Comparison of ENCODE assay signal across 17 cellular contexts in the genomic region with DNA sequence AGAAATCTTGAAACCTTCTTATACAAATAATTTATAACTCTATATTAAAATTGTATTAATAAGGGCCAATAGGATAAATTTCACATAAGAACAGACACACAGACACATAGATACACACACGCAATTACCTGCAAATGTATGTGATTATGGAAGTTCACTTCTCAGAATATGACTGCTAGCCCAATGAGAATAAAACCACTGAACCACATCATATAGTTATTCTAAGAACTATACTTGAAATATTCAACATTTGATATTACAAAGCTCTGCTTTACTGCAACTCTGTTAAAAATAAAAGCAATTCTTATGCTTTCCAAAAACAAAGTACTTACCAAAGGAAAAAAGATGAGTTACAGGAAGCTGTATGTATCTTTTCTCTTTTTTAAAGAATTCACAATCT. TPM values are rescaled to one million over a fixed set of nuclear protein-coding genes. Genes with fewer than 3 reads are reported as not detected.
DNase-seq lines count a peak whose midpoint lies in the region; ATAC-seq and FAIRE-seq lines count a peak whose summit lies in the region.
"Had no signal": no experiment of that assay in that cellular context is flagged by ENCODE, and none has a peak within 500 bp of the region (broad histone marks: within the 10 kb centered on the region; RNA-seq: fewer than 3 reads in every experiment).

No MANE protein-coding gene starts in this region.

- ATAC-seq in activated CD4-positive, CD25-positive, alpha-beta regulatory T cell treated with anti-CD3 and anti-CD28 coated beads, Interleukin-2, amount 50 U/mL, for 24 hours: peak; percentile 44 to 62
- ATAC-seq in activated naive CD4-positive, alpha-beta T cell treated with anti-CD3 and anti-CD28 coated beads, Interleukin-2, amount 50 U/mL, for 72 hours: peak; percentile 37 to 93
- peak; percentile 97 for ATAC-seq in stimulated activated naive CD8-positive, alpha-beta T cell treated with anti-CD3 and anti-CD28 coated beads, Interleukin-15, amount 100 ng/mL, for 72 hours
- ATAC-seq: CD8-positive, alpha-beta T cell had no signal

- CTCF ChIA-PET in activated naive CD4-positive, alpha-beta T cell treated with anti-CD3 and anti-CD28 coated beads, Interleukin-2, amount 10 ng/mL, durations not matched to agents 7 days and 5 days (lab: Charles Lee): no interaction called here

- no peak for DNase-seq in activated CD4-positive, CD25-positive, alpha-beta regulatory T cell (lab: John Stamatoyannopoulos, UW)
- DNase-seq in activated naive CD4-positive, alpha-beta T cell treated with anti-CD3 and anti-CD28 coated beads, Interleukin-2, amount 50 U/mL, for 72 hours (ENCODE audit: low spot score in 2 of 2): no peak
- no peak for DNase-seq in activated naive CD4-positive, alpha-beta T cell treated with anti-CD3 and anti-CD28 coated beads, Interleukin-2, amount 10 ng/mL, durations not matched to agents 7 days and 5 days
- no peak for DNase-seq in stimulated activated naive CD8-positive, alpha-beta T cell treated with anti-CD3 and anti-CD28 coated beads, Interleukin-15, amount 100 ng/mL, for 72 hours
- no peak for DNase-seq in NCI-H510A (lab: John Stamatoyannopoulos, UW)
- DNase-seq in NK-92 treated with Interleukin-12 subunit alpha and Interleukin-12 subunit beta, amount 100 ng/mL, for 24 hours (lab: John Stamatoyannopoulos, UW): no peak
- DNase-seq: CD8-positive, alpha-beta T cell; COR-L47; DMS153; DMS79 treated with DMSO at 0.1 percent for 48 hours; GDM1; GOT3; H9 had no signal

- peak; percentile 33 for FAIRE-seq in colon (lab: Jason Lieb, UNC)
- FAIRE-seq: GM12892 had no signal

- peaks cover 48% of the 10 kb centered on the region for H3K4me1 Mint-ChIP-seq in activated naive CD4-positive, alpha-beta T cell treated with anti-CD3 and anti-CD28 coated beads, Interleukin-2, amount 10 ng/mL, durations not matched to agents 7 days and 5 days
- H3K4me1 Mint-ChIP-seq in stimulated activated naive CD8-positive, alpha-beta T cell treated with anti-CD3 and anti-CD28 coated beads, Interleukin-15, amount 100 ng/mL, for 72 hours: peaks cover 13% of the 10 kb centered on the region
- H3K4me1 Mint-ChIP-seq: CD14-positive monocyte, H9 had no signal

- H3K4me3 Mint-ChIP-seq in activated naive CD4-positive, alpha-beta T cell treated with anti-CD3 and anti-CD28 coated beads, Interleukin-2, amount 10 ng/mL, durations not matched to agents 7 days and 5 days: no peak overlapping the region
- H3K4me3 Mint-ChIP-seq in stimulated activated naive CD8-positive, alpha-beta T cell treated with anti-CD3 and anti-CD28 coated beads, Interleukin-15, amount 100 ng/mL, for 72 hours: no peak overlapping the region
- H3K4me3 Mint-ChIP-seq: CD14-positive monocyte; CD8-positive, alpha-beta T cell; H9 had no signal

- H3K9me3 Mint-ChIP-seq in activated naive CD4-positive, alpha-beta T cell treated with anti-CD3 and anti-CD28 coated beads, Interleukin-2, amount 50 U/mL, for 72 hours: no peaks in the 10 kb centered on the region
- H3K9me3 Mint-ChIP-seq in activated naive CD4-positive, alpha-beta T cell treated with anti-CD3 and anti-CD28 coated beads, Interleukin-2, amount 10 ng/mL, durations not matched to agents 7 days and 5 days: no peaks in the 10 kb centered on the region
- H3K9me3 Mint-ChIP-seq in stimulated activated naive CD8-positive, alpha-beta T cell treated with anti-CD3 and anti-CD28 coated beads, Interleukin-15, amount 100 ng/mL, for 72 hours: no peaks in the 10 kb centered on the region
- H3K9me3 Mint-ChIP-seq: CD14-positive monocyte; CD8-positive, alpha-beta T cell; H9 had no signal

- peak overlapping the region in 1 of 2 donors; percentile 44 for H3K27ac Mint-ChIP-seq in activated naive CD4-positive, alpha-beta T cell treated with anti-CD3 and anti-CD28 coated beads, Interleukin-2, amount 50 U/mL, for 72 hours
- H3K27ac Mint-ChIP-seq in activated naive CD4-positive, alpha-beta T cell treated with anti-CD3 and anti-CD28 coated beads, Interleukin-2, amount 10 ng/mL, durations not matched to agents 7 days and 5 days: no peak overlapping the region
- no peak overlapping the region for H3K27ac Mint-ChIP-seq in stimulated activated naive CD8-positive, alpha-beta T cell treated with anti-CD3 and anti-CD28 coated beads, Interleukin-15, amount 100 ng/mL, for 72 hours
- H3K27ac Mint-ChIP-seq: CD8-positive, alpha-beta T cell had no signal

- H3K27me3 Mint-ChIP-seq in activated naive CD4-positive, alpha-beta T cell treated with anti-CD3 and anti-CD28 coated beads, Interleukin-2, amount 10 ng/mL, durations not matched to agents 7 days and 5 days: no peaks in the 10 kb centered on the region
- H3K27me3 Mint-ChIP-seq in stimulated activated naive CD8-positive, alpha-beta T cell treated with anti-CD3 and anti-CD28 coated beads, Interleukin-15, amount 100 ng/mL, for 72 hours: no peaks in the 10 kb centered on the region

- peaks cover 2 to 37% of the 10 kb centered on the region in 2 donors for H3K36me3 Mint-ChIP-seq in activated naive CD4-positive, alpha-beta T cell treated with anti-CD3 and anti-CD28 coated beads, Interleukin-2, amount 50 U/mL, for 72 hours
- peaks cover 59% of the 10 kb centered on the region for H3K36me3 Mint-ChIP-seq in activated naive CD4-positive, alpha-beta T cell treated with anti-CD3 and anti-CD28 coated beads, Interleukin-2, amount 10 ng/mL, durations not matched to agents 7 days and 5 days

RNA-seq across cellular contexts. Expression of a gene that starts 51.1 kb away (rescaled TPM):
- total RNA-seq in activated naive CD4-positive, alpha-beta T cell treated with anti-CD3 and anti-CD28 coated beads, Interleukin-2, amount 50 U/mL, for 72 hours: 10 to 100 TPM; 40.2 to 52.1 TPM
